ENCODE assay signal across 9 cellular contexts in the genomic region with DNA sequence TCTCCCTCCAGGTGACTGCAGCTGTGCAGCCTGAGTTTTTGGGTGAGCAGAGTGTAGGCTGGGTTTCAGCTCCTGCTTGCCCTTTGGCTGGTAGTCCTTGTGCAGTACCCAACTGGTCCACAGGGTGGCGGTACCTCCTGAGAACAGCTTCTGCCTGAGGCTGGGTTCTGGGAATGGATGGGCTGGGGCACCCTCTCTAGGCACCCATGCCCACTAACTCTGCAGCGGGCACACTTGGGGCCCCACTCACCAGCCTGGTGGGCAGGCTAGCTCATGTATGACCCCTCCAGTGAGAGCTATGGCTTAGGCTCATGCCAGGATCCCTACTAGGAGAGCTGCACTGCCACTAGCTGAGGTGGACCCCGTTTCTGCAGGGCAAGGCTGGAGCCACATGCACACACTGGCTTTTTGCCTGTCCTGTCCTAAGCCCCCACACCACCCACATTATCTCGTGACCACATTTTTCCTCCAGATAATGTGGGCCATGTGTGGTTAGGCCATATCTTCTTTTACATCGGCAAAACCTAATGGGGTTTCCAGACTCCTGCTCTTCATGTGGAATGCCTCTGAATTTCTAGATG. TPM values are rescaled to one million over a fixed set of nuclear protein-coding genes. Genes with fewer than 3 reads are reported as not detected.
DNase-seq lines count a peak whose midpoint lies in the region; ATAC-seq and TF ChIP-seq lines count a peak whose summit lies in the region.
"Had no signal": no experiment of that assay in that cellular context is flagged by ENCODE, and none has a peak within 500 bp of the region (broad histone marks: within the 10 kb centered on the region; RNA-seq: fewer than 3 reads in every experiment).

No MANE protein-coding gene starts in this region.

- peak; percentile 86 for TF ChIP-seq CTCF in RWPE1 (conservative IDR thresholded peaks at IDR 0.05; ENCODE audit: low read depth)
- peak; percentile 87 to 99 (median 91) for TF ChIP-seq CTCF in gastroesophageal sphincter (IDR thresholded peaks at IDR 0.05)
- TF ChIP-seq CTCF in parathyroid adenoma (IDR thresholded peaks at IDR 0.05), result peak; percentile 87
- TF ChIP-seq CTCF in type B pancreatic cell (conservative IDR thresholded peaks at IDR 0.05), result peak; percentile 92

- 20 to 70% methylated on average over 1 to 2 of the region's 5 CpGs for WGBS in gastroesophageal sphincter (ENCODE audit: low coverage in 1 of 2), 2 donors

- no peak overlapping the region for H3K27ac ChIP-seq in RWPE1
- H3K27ac ChIP-seq in gastroesophageal sphincter, result no peak overlapping the region
- no peak overlapping the region for H3K27ac ChIP-seq in parathyroid adenoma

- ATAC-seq in GM18907 (IDR thresholded peaks at IDR 0.05; ENCODE audit: unreplicated experiment) (peak; percentile 66), gastroesophageal sphincter (peak; percentile 57)

- peak; percentile 72 for DNase-seq in AG08396 (ENCODE audit: low spot score)
- peak; percentile 66 for DNase-seq in Jurkat, Clone E6-1 (ENCODE audit: low read depth, low spot score)
- peak; percentile 50 for DNase-seq in RWPE1 (ENCODE audit: low spot score)
- peak; percentile 78 to 95 for DNase-seq in activated T-helper 1 cell treated with anti-CD3 and anti-CD28 coated beads, Interleukin-2, amount 50 U/mL, for 16 hours (ENCODE audit: low read depth in 1 of 2, low spot score in 1 of 2)
- DNase-seq in type B pancreatic cell (ENCODE audit: extremely low spot score, unreplicated experiment), result peak; percentile 88

- H3K9ac ChIP-seq in parathyroid adenoma, result no peak overlapping the region

- H3K36me3 Mint-ChIP-seq in type B pancreatic cell, result no peaks in the 10 kb centered on the region

- H3K4me1 ChIP-seq in gastroesophageal sphincter (peaks cover 0 to 34% (median 17%) of the 10 kb centered on the region in 3 donors), parathyroid adenoma (peaks cover 3% of the 10 kb centered on the region)

- H3K4me2 ChIP-seq in parathyroid adenoma (ENCODE audit: low read length), result no peak overlapping the region

- H3K27me3 Mint-ChIP-seq in type B pancreatic cell, result no peaks in the 10 kb centered on the region

- H3K27ac Mint-ChIP-seq in type B pancreatic cell, result no peak overlapping the region
- H3K27ac Mint-ChIP-seq: stimulated activated naive CD8-positive, alpha-beta T cell treated with anti-CD3 and anti-CD28 coated beads, Interleukin-15, Interleukin-2, amounts not matched to agents 100 ng/mL and 50 ng/mL, for 24 hours had no signal

- H3K79me2 ChIP-seq in parathyroid adenoma, result no peaks in the 10 kb centered on the region

- H3K9me3 Mint-ChIP-seq in type B pancreatic cell, result no peaks in the 10 kb centered on the region
- H3K9me3 Mint-ChIP-seq: stimulated activated naive CD8-positive, alpha-beta T cell treated with anti-CD3 and anti-CD28 coated beads, Interleukin-15, Interleukin-2, amounts not matched to agents 100 ng/mL and 50 ng/mL, for 24 hours had no signal

- POLR2A ChIA-PET in RWPE1 (lab: Yijun Ruan, JAX; ENCODE audit: low non-redundant PET), result no interaction called here

- no peak overlapping the region for H3K4me3 ChIP-seq in Jurkat, Clone E6-1 (ENCODE audit: low read length)
- H3K4me3 ChIP-seq in gastroesophageal sphincter (no peak overlapping the region), parathyroid adenoma (ENCODE audit: low read depth, low read length) (no peak overlapping the region)

- H3K36me3 ChIP-seq in gastroesophageal sphincter, result no peaks in the 10 kb centered on the region
- H3K36me3 ChIP-seq in parathyroid adenoma (ENCODE audit: control insufficient read depth, insufficient read depth, low read length), result no peaks in the 10 kb centered on the region

- TF ChIP-seq POLR2A in gastroesophageal sphincter (IDR thresholded peaks at IDR 0.05), result no peak

- CTCF ChIA-PET in RWPE1 (lab: Yijun Ruan, JAX), result interaction anchor here (0.6 to 6.6 kb wide), 30 partner anchors 9 to 346 kb away, joined by 3 to 97 read pairs (median 4); partner anchors contain the start of genes AHCYL1, GNAI3 and GSTM4

- TF ChIP-seq EP300 in gastroesophageal sphincter (IDR thresholded peaks at IDR 0.05), result no peak

- peak overlapping the region; percentile 22 for H2AFZ ChIP-seq in parathyroid adenoma

- no peak overlapping the region for H3K4me3 Mint-ChIP-seq in type B pancreatic cell
- H3K4me3 Mint-ChIP-seq: stimulated activated naive CD8-positive, alpha-beta T cell treated with anti-CD3 and anti-CD28 coated beads, Interleukin-15, Interleukin-2, amounts not matched to agents 100 ng/mL and 50 ng/mL, for 24 hours had no signal

- H3K4me1 Mint-ChIP-seq in type B pancreatic cell (ENCODE audit: unreplicated experiment), result peaks cover 36% of the 10 kb centered on the region

- no peaks in the 10 kb centered on the region for H3K27me3 ChIP-seq in gastroesophageal sphincter
- no peaks in the 10 kb centered on the region for H3K27me3 ChIP-seq in parathyroid adenoma (ENCODE audit: control insufficient read depth, insufficient read depth, low read length)

- H3K9me3 ChIP-seq in gastroesophageal sphincter, result no peaks in the 10 kb centered on the region
- no peaks in the 10 kb centered on the region for H3K9me3 ChIP-seq in parathyroid adenoma (ENCODE audit: control insufficient read depth, low read length)

RNA-seq across cellular contexts. Expression of gene GSTM4, which starts 15.5 kb away (rescaled TPM):
- polyA plus RNA-seq in Jurkat, Clone E6-1 (2012; ENCODE audit: insufficient read depth, insufficient read length), result 50.8 TPM
- total RNA-seq in gastroesophageal sphincter (10 to 100 TPM; 21.4 to 71.0 (median 42.4) TPM), type B pancreatic cell (ENCODE audit: low replicate concordance) (37.5 and 42.2 TPM in 2 replicates)

RNA-seq across cellular contexts. Expression of gene AMPD2, which starts 20.7 kb away (rescaled TPM):
- 46.9 TPM for polyA plus RNA-seq in Jurkat, Clone E6-1 (2012; ENCODE audit: insufficient read depth, insufficient read length)
- total RNA-seq in gastroesophageal sphincter (10 to 100 TPM; 28.9 to 38.0 (median 35.6) TPM), type B pancreatic cell (ENCODE audit: low replicate concordance) (71.1 and 105 TPM in 2 replicates)

RNA-seq across cellular contexts. Expression of gene GNAT2, which starts 21.0 kb away (rescaled TPM):
- not detected for polyA plus RNA-seq in Jurkat, Clone E6-1 (2012; ENCODE audit: insufficient read depth, insufficient read length)
- not detected for total RNA-seq in gastroesophageal sphincter
- not detected in 2 replicates for total RNA-seq in type B pancreatic cell (ENCODE audit: low replicate concordance)

RNA-seq across cellular contexts. Expression of gene GSTM2, which starts 27.5 kb away (rescaled TPM):
- 6.3 TPM for polyA plus RNA-seq in Jurkat, Clone E6-1 (2012; ENCODE audit: insufficient read depth, insufficient read length)
- total RNA-seq in gastroesophageal sphincter (10 to 100 TPM; 10.4 to 93.7 (median 42.2) TPM), type B pancreatic cell (ENCODE audit: low replicate concordance) (26.8 and 75.6 TPM in 2 replicates)

RNA-seq across cellular contexts. Expression of gene GSTM1, which starts 47.2 kb away (rescaled TPM):
- 67.2 TPM for polyA plus RNA-seq in Jurkat, Clone E6-1 (2012; ENCODE audit: insufficient read depth, insufficient read length)
- total RNA-seq in gastroesophageal sphincter, result 10 to 100 TPM in 1 of 4 donors, not detected in 3; 33.1 TPM
- 6.6 and 37.3 TPM in 2 replicates for total RNA-seq in type B pancreatic cell (ENCODE audit: low replicate concordance)
